Comparison of ENCODE assay signal across 3 cellular contexts in the genomic region with DNA sequence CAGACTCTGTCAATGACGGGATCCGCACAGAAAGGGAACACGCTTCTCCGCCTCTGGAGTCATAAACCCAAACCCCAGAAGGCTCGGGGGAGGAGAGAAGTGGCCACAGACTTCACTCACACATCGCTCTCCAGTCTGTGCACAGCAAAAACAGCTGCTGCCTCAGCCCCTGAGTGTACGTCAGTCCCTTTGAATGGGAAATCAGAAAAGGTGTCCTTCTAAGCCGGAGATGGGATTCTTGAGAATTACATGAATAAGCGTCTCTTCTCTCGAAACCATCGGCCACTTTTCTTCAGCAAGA.
TF ChIP-seq lines count a peak whose summit lies in the region.

No MANE protein-coding gene starts in this region.

TF ChIP-seq in GM23338, 12 proteins besides CTCF, POLR2A, EP300 and RAD21 (continues in another document):
- no peak for TF ChIP-seq ZNF331 (CRISPR knock-in tag; IDR thresholded peaks at IDR 0.05; ENCODE audit: low read depth)
- TF ChIP-seq JUNB (IDR thresholded peaks at IDR 0.05; ENCODE audit: unreplicated experiment), result no peak
- TF ChIP-seq, protein P1, sequence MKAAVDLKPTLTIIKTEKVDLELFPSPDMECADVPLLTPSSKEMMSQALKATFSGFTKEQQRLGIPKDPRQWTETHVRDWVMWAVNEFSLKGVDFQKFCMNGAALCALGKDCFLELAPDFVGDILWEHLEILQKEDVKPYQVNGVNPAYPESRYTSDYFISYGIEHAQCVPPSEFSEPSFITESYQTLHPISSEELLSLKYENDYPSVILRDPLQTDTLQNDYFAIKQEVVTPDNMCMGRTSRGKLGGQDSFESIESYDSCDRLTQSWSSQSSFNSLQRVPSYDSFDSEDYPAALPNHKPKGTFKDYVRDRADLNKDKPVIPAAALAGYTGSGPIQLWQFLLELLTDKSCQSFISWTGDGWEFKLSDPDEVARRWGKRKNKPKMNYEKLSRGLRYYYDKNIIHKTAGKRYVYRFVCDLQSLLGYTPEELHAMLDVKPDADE (IDR thresholded peaks at IDR 0.05), result no peak
- no peak for TF ChIP-seq STAT1 (IDR thresholded peaks at IDR 0.05; ENCODE audit: unreplicated experiment)
- TF ChIP-seq, protein P2, sequence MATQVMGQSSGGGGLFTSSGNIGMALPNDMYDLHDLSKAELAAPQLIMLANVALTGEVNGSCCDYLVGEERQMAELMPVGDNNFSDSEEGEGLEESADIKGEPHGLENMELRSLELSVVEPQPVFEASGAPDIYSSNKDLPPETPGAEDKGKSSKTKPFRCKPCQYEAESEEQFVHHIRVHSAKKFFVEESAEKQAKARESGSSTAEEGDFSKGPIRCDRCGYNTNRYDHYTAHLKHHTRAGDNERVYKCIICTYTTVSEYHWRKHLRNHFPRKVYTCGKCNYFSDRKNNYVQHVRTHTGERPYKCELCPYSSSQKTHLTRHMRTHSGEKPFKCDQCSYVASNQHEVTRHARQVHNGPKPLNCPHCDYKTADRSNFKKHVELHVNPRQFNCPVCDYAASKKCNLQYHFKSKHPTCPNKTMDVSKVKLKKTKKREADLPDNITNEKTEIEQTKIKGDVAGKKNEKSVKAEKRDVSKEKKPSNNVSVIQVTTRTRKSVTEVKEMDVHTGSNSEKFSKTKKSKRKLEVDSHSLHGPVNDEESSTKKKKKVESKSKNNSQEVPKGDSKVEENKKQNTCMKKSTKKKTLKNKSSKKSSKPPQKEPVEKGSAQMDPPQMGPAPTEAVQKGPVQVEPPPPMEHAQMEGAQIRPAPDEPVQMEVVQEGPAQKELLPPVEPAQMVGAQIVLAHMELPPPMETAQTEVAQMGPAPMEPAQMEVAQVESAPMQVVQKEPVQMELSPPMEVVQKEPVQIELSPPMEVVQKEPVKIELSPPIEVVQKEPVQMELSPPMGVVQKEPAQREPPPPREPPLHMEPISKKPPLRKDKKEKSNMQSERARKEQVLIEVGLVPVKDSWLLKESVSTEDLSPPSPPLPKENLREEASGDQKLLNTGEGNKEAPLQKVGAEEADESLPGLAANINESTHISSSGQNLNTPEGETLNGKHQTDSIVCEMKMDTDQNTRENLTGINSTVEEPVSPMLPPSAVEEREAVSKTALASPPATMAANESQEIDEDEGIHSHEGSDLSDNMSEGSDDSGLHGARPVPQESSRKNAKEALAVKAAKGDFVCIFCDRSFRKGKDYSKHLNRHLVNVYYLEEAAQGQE (IDR thresholded peaks at IDR 0.05; ENCODE audit: unreplicated experiment), result no peak

TF ChIP-seq in H1, 55 proteins besides CTCF, POLR2A, EP300 and RAD21:
- TF ChIP-seq CREB1 (IDR thresholded peaks at IDR 0.05) (no peak), SP1 (IDR thresholded peaks at IDR 0.05; ENCODE audit: low read depth, low read length) (no peak), CEBPB (IDR thresholded peaks at IDR 0.05; ENCODE audit: low read depth, low read length) (no peak), SP4 (IDR thresholded peaks at IDR 0.05; ENCODE audit: low read length) (no peak), BRCA1 (IDR thresholded peaks at IDR 0.05; ENCODE audit: low read depth, low read length) (no peak), GABPA (IDR thresholded peaks at IDR 0.05; ENCODE audit: borderline replicate concordance, insufficient read depth, low read length) (no peak), CHD1 (IDR thresholded peaks at IDR 0.05; ENCODE audit: low read depth, low read length) (no peak)

TF ChIP-seq in SK-N-SH, 30 proteins besides CTCF, POLR2A, EP300 and RAD21:
- TF ChIP-seq RFX5 (IDR thresholded peaks at IDR 0.05; ENCODE audit: low read length) (no peak), JUND (IDR thresholded peaks at IDR 0.05) (no peak), TCF12 (IDR thresholded peaks at IDR 0.05) (no peak), MXI1 (IDR thresholded peaks at IDR 0.05; ENCODE audit: low read depth, low read length) (no peak), FOSL2 (IDR thresholded peaks at IDR 0.05; ENCODE audit: borderline replicate concordance, low read depth) (no peak), SMC3 (IDR thresholded peaks at IDR 0.05; ENCODE audit: low read depth, low read length) (no peak), TEAD4 (IDR thresholded peaks at IDR 0.05; ENCODE audit: borderline replicate concordance, insufficient read depth) (no peak), RCOR1 (IDR thresholded peaks at IDR 0.05; ENCODE audit: low read length) (no peak), EZH2phosphoT487 (IDR thresholded peaks at IDR 0.05; ENCODE audit: borderline replicate concordance, low read depth) (no peak), FOXM1 (IDR thresholded peaks at IDR 0.05; ENCODE audit: low read depth) (no peak), ELF1 (IDR thresholded peaks at IDR 0.05) (no peak), MEF2A (IDR thresholded peaks at IDR 0.05; ENCODE audit: borderline replicate concordance, low read depth) (no peak), GATA2 (CRISPR knock-in tag; IDR thresholded peaks at IDR 0.05) (no peak), YY1 (IDR thresholded peaks at IDR 0.05; ENCODE audit: low read depth) (no peak), CHD2 (IDR thresholded peaks at IDR 0.05; ENCODE audit: low read length, partially characterized antibody) (no peak), FOXJ3 (CRISPR knock-in tag; IDR thresholded peaks at IDR 0.05) (no peak)
- TF ChIP-seq, protein P3, sequence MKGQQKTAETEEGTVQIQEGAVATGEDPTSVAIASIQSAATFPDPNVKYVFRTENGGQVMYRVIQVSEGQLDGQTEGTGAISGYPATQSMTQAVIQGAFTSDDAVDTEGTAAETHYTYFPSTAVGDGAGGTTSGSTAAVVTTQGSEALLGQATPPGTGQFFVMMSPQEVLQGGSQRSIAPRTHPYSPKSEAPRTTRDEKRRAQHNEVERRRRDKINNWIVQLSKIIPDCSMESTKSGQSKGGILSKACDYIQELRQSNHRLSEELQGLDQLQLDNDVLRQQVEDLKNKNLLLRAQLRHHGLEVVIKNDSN (IDR thresholded peaks at IDR 0.05; ENCODE audit: borderline replicate concordance, low read depth), result no peak
- TF ChIP-seq, protein P4, sequence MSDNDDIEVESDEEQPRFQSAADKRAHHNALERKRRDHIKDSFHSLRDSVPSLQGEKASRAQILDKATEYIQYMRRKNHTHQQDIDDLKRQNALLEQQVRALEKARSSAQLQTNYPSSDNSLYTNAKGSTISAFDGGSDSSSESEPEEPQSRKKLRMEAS (IDR thresholded peaks at IDR 0.05; ENCODE audit: low read depth), result no peak
- TF ChIP-seq, protein P5, sequence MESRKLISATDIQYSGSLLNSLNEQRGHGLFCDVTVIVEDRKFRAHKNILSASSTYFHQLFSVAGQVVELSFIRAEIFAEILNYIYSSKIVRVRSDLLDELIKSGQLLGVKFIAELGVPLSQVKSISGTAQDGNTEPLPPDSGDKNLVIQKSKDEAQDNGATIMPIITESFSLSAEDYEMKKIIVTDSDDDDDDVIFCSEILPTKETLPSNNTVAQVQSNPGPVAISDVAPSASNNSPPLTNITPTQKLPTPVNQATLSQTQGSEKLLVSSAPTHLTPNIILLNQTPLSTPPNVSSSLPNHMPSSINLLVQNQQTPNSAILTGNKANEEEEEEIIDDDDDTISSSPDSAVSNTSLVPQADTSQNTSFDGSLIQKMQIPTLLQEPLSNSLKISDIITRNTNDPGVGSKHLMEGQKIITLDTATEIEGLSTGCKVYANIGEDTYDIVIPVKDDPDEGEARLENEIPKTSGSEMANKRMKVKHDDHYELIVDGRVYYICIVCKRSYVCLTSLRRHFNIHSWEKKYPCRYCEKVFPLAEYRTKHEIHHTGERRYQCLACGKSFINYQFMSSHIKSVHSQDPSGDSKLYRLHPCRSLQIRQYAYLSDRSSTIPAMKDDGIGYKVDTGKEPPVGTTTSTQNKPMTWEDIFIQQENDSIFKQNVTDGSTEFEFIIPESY (IDR thresholded peaks at IDR 0.05; ENCODE audit: borderline replicate concordance, low read depth), result no peak
- TF ChIP-seq, protein P2 (IDR thresholded peaks at IDR 0.05; ENCODE audit: low read depth, low read length), result no peak
